ENCODE assay signal across 8 cellular contexts in genomic region chr6:33247977-33248642, GRCh38. TPM values are rescaled to one million over a fixed set of nuclear protein-coding genes. Genes with fewer than 3 reads are reported as not detected.
DNase-seq lines count a peak whose midpoint lies in the region; ATAC-seq and TF ChIP-seq lines count a peak whose summit lies in the region.

No MANE protein-coding gene starts in this region.

- peak; percentile 80 for DNase-seq in AG10803 (ENCODE audit: low read depth)
- DNase-seq in KG1 (lab: John Stamatoyannopoulos, UW), result peak; percentile 76
- DNase-seq in OCI-M2 (lab: John Stamatoyannopoulos, UW; ENCODE audit: unreplicated experiment), result peak; percentile 97
- DNase-seq in activated T-cell treated with anti-CD3 and anti-CD28 coated beads for 48 hours (ENCODE audit: low read depth), result peak; percentile 87
- no peak for DNase-seq in epithelial cell of prostate (ENCODE audit: low read depth, low spot score)
- peak; percentile 81 to 86 for DNase-seq in stimulated activated CD8-positive, alpha-beta memory T cell treated with anti-CD3 and anti-CD28 coated beads, Interleukin-2, amount 100 ng/mL, for 1 hour (ENCODE audit: low read depth in 2 of 2)

- ATAC-seq in GM19452 (IDR thresholded peaks at IDR 0.05; ENCODE audit: unreplicated experiment), result peak; percentile 41

- TF ChIP-seq CTCF in AG10803 (conservative IDR thresholded peaks at IDR 0.05; ENCODE audit: low read length), result peak; percentile 93

- H3K4me1 ChIP-seq in mononuclear cell (ENCODE audit: insufficient read depth, low read length), result peaks cover 28% of the 10 kb centered on the region

- no peaks in the 10 kb centered on the region for H3K9me3 ChIP-seq in mononuclear cell (ENCODE audit: low read depth, low read length)

- H3K27ac ChIP-seq in epithelial cell of prostate, result peak overlapping the region; percentile 95

- no peaks in the 10 kb centered on the region for H3K27me3 ChIP-seq in mononuclear cell (ENCODE audit: insufficient read depth, low read length)

- H3K4me3 ChIP-seq in AG10803 (ENCODE audit: low read length) (peak overlapping the region; percentile 72), mononuclear cell (ENCODE audit: low read length) (peak overlapping the region; percentile 44)

RNA-seq across cellular contexts. Expression of gene VPS52, which starts 23.6 kb away (rescaled TPM):
- 27.8 TPM for total RNA-seq in mononuclear cell

RNA-seq across cellular contexts. Expression of gene RPS18, which starts 23.8 kb away (rescaled TPM):
- total RNA-seq in mononuclear cell, result 4,638 TPM

RNA-seq across cellular contexts. Expression of gene B3GALT4, which starts 28.8 kb away (rescaled TPM):
- total RNA-seq in mononuclear cell, result 11.1 TPM

RNA-seq across cellular contexts. Expression of gene RING1, which starts 39.8 kb away (rescaled TPM):
- 11.4 TPM for total RNA-seq in mononuclear cell

RNA-seq across cellular contexts. Expression of gene WDR46, which starts 40.9 kb away (rescaled TPM):
- total RNA-seq in mononuclear cell, result 19.4 TPM
